1 cellular context compared by ENCODE assay signal in the genomic region with DNA sequence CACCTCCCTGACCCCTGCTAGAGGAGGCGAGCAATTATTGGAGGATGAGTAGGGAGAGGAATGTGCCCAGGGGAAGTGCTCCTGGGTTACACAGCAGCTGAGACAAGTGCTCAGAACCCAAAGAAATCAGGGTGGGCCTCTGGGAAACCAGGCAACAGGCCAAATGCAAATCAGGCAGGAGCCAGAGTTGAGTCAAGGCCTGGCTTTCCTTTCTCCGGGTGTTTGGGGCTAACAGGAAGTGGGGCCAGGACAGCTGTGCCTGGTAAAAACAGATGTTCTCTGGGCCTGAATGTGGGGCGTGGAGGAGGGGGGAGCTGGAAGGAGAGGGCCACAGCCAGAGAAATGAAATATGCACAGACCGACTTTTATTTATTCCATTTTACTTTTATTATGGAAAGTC.
TF ChIP-seq lines count a peak whose summit lies in the region.

No MANE protein-coding gene starts in this region.

TF ChIP-seq in GM12878, 131 proteins besides CTCF, POLR2A, EP300 and RAD21:
- TF ChIP-seq, protein P1, sequence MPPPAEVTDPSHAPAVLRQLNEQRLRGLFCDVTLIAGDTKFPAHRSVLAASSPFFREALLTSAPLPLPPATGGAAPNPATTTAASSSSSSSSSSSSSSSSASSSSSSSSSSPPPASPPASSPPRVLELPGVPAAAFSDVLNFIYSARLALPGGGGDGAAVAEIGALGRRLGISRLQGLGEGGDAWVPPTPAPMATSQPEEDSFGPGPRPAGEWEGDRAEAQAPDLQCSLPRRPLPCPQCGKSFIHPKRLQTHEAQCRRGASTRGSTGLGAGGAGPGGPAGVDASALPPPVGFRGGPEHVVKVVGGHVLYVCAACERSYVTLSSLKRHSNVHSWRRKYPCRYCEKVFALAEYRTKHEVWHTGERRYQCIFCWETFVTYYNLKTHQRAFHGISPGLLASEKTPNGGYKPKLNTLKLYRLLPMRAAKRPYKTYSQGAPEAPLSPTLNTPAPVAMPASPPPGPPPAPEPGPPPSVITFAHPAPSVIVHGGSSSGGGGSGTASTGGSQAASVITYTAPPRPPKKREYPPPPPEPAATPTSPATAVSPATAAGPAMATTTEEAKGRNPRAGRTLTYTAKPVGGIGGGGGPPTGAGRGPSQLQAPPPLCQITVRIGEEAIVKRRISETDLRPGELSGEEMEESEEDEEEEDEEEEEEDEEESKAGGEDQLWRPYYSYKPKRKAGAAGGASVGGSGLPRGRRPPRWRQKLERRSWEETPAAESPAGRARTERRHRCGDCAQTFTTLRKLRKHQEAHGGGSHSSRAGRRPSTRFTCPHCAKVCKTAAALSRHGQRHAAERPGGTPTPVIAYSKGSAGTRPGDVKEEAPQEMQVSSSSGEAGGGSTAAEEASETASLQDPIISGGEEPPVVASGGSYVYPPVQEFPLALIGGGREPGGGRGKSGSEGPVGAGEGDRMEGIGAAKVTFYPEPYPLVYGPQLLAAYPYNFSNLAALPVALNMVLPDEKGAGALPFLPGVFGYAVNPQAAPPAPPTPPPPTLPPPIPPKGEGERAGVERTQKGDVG (CRISPR knock-in tag; IDR thresholded peaks at IDR 0.05): no peak
- TF ChIP-seq RBBP5 (conservative IDR thresholded peaks at IDR 0.05): no peak
- peak; percentile 83; the same call in 1 of the 2 replicates for TF ChIP-seq TCF3 (IDR thresholded peaks at IDR 0.05; ENCODE audit: borderline replicate concordance, insufficient read depth, low read depth, low read length)
- TF ChIP-seq, protein P2, sequence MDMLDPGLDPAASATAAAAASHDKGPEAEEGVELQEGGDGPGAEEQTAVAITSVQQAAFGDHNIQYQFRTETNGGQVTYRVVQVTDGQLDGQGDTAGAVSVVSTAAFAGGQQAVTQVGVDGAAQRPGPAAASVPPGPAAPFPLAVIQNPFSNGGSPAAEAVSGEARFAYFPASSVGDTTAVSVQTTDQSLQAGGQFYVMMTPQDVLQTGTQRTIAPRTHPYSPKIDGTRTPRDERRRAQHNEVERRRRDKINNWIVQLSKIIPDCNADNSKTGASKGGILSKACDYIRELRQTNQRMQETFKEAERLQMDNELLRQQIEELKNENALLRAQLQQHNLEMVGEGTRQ (IDR thresholded peaks at IDR 0.05; ENCODE audit: borderline replicate concordance, low read depth, low read length): no peak
- no peak for TF ChIP-seq STAT3 (IDR thresholded peaks at IDR 0.05; ENCODE audit: low read depth, low read length)
- TF ChIP-seq POU2F2 (IDR thresholded peaks at IDR 0.05; ENCODE audit: borderline replicate concordance, low read depth, low read length): peak; percentile 66; the same call in 1 of the 3 replicates
- no peak for TF ChIP-seq IKZF1 (conservative IDR thresholded peaks at IDR 0.05)
- TF ChIP-seq EGR1 (IDR thresholded peaks at IDR 0.05; ENCODE audit: borderline replicate concordance in 1 of 2, low read depth in 2 of 2, low read length in 2 of 2): no peak
- no peak for TF ChIP-seq GATAD2B (conservative IDR thresholded peaks at IDR 0.05; ENCODE audit: low read depth)
- TF ChIP-seq ETV6 (conservative IDR thresholded peaks at IDR 0.05 in 1 of 2, IDR thresholded peaks at IDR 0.05 in 1 of 2; ENCODE audit: borderline replicate concordance in 1 of 2, low read depth in 1 of 2): no peak
- TF ChIP-seq, protein P3, sequence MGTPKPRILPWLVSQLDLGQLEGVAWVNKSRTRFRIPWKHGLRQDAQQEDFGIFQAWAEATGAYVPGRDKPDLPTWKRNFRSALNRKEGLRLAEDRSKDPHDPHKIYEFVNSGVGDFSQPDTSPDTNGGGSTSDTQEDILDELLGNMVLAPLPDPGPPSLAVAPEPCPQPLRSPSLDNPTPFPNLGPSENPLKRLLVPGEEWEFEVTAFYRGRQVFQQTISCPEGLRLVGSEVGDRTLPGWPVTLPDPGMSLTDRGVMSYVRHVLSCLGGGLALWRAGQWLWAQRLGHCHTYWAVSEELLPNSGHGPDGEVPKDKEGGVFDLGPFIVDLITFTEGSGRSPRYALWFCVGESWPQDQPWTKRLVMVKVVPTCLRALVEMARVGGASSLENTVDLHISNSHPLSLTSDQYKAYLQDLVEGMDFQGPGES (IDR thresholded peaks at IDR 0.05): no peak
- peak; percentile 20 for TF ChIP-seq SP1 (IDR thresholded peaks at IDR 0.05; ENCODE audit: low read depth, low read length)
- no peak for TF ChIP-seq FOXM1 (IDR thresholded peaks at IDR 0.05; ENCODE audit: low read depth, low read length)
- TF ChIP-seq, protein P4, sequence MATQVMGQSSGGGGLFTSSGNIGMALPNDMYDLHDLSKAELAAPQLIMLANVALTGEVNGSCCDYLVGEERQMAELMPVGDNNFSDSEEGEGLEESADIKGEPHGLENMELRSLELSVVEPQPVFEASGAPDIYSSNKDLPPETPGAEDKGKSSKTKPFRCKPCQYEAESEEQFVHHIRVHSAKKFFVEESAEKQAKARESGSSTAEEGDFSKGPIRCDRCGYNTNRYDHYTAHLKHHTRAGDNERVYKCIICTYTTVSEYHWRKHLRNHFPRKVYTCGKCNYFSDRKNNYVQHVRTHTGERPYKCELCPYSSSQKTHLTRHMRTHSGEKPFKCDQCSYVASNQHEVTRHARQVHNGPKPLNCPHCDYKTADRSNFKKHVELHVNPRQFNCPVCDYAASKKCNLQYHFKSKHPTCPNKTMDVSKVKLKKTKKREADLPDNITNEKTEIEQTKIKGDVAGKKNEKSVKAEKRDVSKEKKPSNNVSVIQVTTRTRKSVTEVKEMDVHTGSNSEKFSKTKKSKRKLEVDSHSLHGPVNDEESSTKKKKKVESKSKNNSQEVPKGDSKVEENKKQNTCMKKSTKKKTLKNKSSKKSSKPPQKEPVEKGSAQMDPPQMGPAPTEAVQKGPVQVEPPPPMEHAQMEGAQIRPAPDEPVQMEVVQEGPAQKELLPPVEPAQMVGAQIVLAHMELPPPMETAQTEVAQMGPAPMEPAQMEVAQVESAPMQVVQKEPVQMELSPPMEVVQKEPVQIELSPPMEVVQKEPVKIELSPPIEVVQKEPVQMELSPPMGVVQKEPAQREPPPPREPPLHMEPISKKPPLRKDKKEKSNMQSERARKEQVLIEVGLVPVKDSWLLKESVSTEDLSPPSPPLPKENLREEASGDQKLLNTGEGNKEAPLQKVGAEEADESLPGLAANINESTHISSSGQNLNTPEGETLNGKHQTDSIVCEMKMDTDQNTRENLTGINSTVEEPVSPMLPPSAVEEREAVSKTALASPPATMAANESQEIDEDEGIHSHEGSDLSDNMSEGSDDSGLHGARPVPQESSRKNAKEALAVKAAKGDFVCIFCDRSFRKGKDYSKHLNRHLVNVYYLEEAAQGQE (IDR thresholded peaks at IDR 0.05; ENCODE audit: low read depth, low read length): no peak
- peak; percentile 82 for TF ChIP-seq TCF12 (IDR thresholded peaks at IDR 0.05; ENCODE audit: low read depth, low read length)
- TF ChIP-seq SPI1 (IDR thresholded peaks at IDR 0.05; ENCODE audit: borderline replicate concordance, insufficient read depth, low read depth, low read length): peak; percentile 23; the same call in 1 of the 2 replicates
